In the genomic region with DNA sequence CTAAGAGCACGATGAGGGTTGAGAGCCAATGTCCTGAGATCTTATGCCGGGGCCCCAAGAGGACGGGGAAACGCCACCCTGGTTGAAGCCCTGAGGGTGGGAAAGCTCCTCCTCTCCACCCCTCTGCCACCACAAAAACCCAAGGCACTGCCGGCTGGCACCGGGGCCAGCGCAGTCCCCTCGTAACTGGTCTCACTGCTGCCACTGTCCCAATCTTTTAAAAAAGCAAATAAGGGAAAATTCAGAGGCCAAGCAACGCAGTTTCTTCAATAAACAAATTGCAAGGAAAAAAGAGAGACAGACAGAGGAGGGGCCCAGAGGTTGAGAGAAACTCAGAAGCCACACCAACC, we compare ENCODE assay signal across 11 cellular contexts. TPM values are rescaled to one million over a fixed set of nuclear protein-coding genes. Genes with fewer than 3 reads are reported as not detected.
DNase-seq lines count a peak whose midpoint lies in the region; ATAC-seq and TF ChIP-seq lines count a peak whose summit lies in the region.
"Had no signal": no experiment of that assay in that cellular context is flagged by ENCODE, and none has a peak within 500 bp of the region (broad histone marks: within the 10 kb centered on the region; RNA-seq: fewer than 3 reads in every experiment).

No MANE protein-coding gene starts in this region.

- no peak for TF ChIP-seq CTCF in nephron (IDR thresholded peaks at IDR 0.05; ENCODE audit: unreplicated experiment in 3 of 3)
- TF ChIP-seq CTCF in RWPE1 (conservative IDR thresholded peaks at IDR 0.05; ENCODE audit: low read depth): no peak
- no peak for TF ChIP-seq CTCF in adrenal gland (IDR thresholded peaks at IDR 0.05)
- TF ChIP-seq CTCF in sigmoid colon (IDR thresholded peaks at IDR 0.05): no peak

- POLR2A ChIA-PET in activated naive CD8-positive, alpha-beta T cell treated with anti-CD3 and anti-CD28 coated beads, Interleukin-2, amount 10 ng/mL, durations not matched to agents 7 days and 5 days (lab: Charles Lee): interaction anchor here (0.7 to 1.2 kb wide), 3 partner anchors 9 to 20 kb away, joined by 3 to 6 read pairs (median 3); no protein-coding TSS in a partner anchor
- POLR2A ChIA-PET in RWPE1 (lab: Yijun Ruan, JAX; ENCODE audit: low non-redundant PET): interaction anchor here (0.6 kb wide), 1 partner anchor 161 kb away, joined by 18 read pairs; no protein-coding TSS in a partner anchor

- TF ChIP-seq POLR2A in adrenal gland (IDR thresholded peaks at IDR 0.05): no peak
- no peak for TF ChIP-seq POLR2A in sigmoid colon (IDR thresholded peaks at IDR 0.05)

- intact Hi-C loops in adrenal gland (cut with DNase I) (no loop called here), sigmoid colon (cut with DNase I) (no loop called here)

- no peaks in the 10 kb centered on the region for H3K9me3 Mint-ChIP-seq in T-helper 1 cell treated with Interleukin-12 subunit alpha and Interleukin-12 subunit beta and Interleukin-4 antibody, amounts not matched to agents 30 μg/mL and 1 μg/mL, for 36 hours
- no peaks in the 10 kb centered on the region for H3K9me3 Mint-ChIP-seq in activated naive CD8-positive, alpha-beta T cell treated with anti-CD3 and anti-CD28 coated beads, Interleukin-2, amount 10 ng/mL, durations not matched to agents 7 days and 5 days
- H3K9me3 Mint-ChIP-seq in nephron: no peaks in the 10 kb centered on the region

- no peaks in the 10 kb centered on the region for H3K9me3 ChIP-seq in HAP-1
- H3K9me3 ChIP-seq in adrenal gland (replicated peaks in 1 of 3): no peaks in the 10 kb centered on the region
- no peaks in the 10 kb centered on the region for H3K9me3 ChIP-seq in sigmoid colon

- H3K36me3 ChIP-seq in HAP-1 (replicated peaks): no peaks in the 10 kb centered on the region
- H3K36me3 ChIP-seq in adrenal gland (replicated peaks in 1 of 2): no peaks in the 10 kb centered on the region
- no peaks in the 10 kb centered on the region for H3K36me3 ChIP-seq in sigmoid colon
- H3K36me3 ChIP-seq: tibial nerve had no signal

- peak overlapping the region; percentile 20; the same call in 1 of the 2 replicates for H3K4me3 ChIP-seq in HAP-1
- H3K4me3 ChIP-seq in adrenal gland: no peak overlapping the region
- no peak overlapping the region for H3K4me3 ChIP-seq in sigmoid colon
- H3K4me3 ChIP-seq: tibial nerve had no signal

- DNase-seq in T-helper 1 cell (no peak), HAP-1 (ENCODE audit: low spot score in 2 of 2) (no peak), RWPE1 (ENCODE audit: low spot score) (no peak), adrenal gland (no peak), sigmoid colon (no peak)
- DNase-seq in activated naive CD8-positive, alpha-beta T cell treated with anti-CD3 and anti-CD28 coated beads, Interleukin-2, amount 10 ng/mL, durations not matched to agents 7 days and 5 days: no peak

- peak overlapping the region; percentile 82 for H3K4me3 Mint-ChIP-seq in T-helper 1 cell treated with Interleukin-12 subunit alpha and Interleukin-12 subunit beta and Interleukin-4 antibody, amounts not matched to agents 30 μg/mL and 1 μg/mL, for 36 hours
- H3K4me3 Mint-ChIP-seq in activated naive CD8-positive, alpha-beta T cell treated with anti-CD3 and anti-CD28 coated beads, Interleukin-2, amount 10 ng/mL, durations not matched to agents 7 days and 5 days: peak overlapping the region; percentile 79
- H3K4me3 Mint-ChIP-seq in nephron: peak overlapping the region; percentile 32 to 67 (median 65)

- H3K27ac Mint-ChIP-seq in T-helper 1 cell treated with Interleukin-12 subunit alpha and Interleukin-12 subunit beta and Interleukin-4 antibody, amounts not matched to agents 30 μg/mL and 1 μg/mL, for 36 hours: peak overlapping the region; percentile 49
- no peak overlapping the region for H3K27ac Mint-ChIP-seq in activated naive CD8-positive, alpha-beta T cell treated with anti-CD3 and anti-CD28 coated beads, Interleukin-2, amount 10 ng/mL, durations not matched to agents 7 days and 5 days
- H3K27ac Mint-ChIP-seq in nephron: no peak overlapping the region

- peaks cover 55% of the 10 kb centered on the region for H3K27me3 Mint-ChIP-seq in T-helper 1 cell treated with Interleukin-12 subunit alpha and Interleukin-12 subunit beta and Interleukin-4 antibody, amounts not matched to agents 30 μg/mL and 1 μg/mL, for 36 hours (ENCODE audit: low read depth)
- peaks cover 56% of the 10 kb centered on the region for H3K27me3 Mint-ChIP-seq in activated naive CD8-positive, alpha-beta T cell treated with anti-CD3 and anti-CD28 coated beads, Interleukin-2, amount 10 ng/mL, durations not matched to agents 7 days and 5 days
- H3K27me3 Mint-ChIP-seq in nephron (ENCODE audit: low read depth): peaks cover 96% of the 10 kb centered on the region

- H3K27ac ChIP-seq in RWPE1 (no peak overlapping the region), adrenal gland (no peak overlapping the region), sigmoid colon (no peak overlapping the region)
- H3K27ac ChIP-seq: KMS-11, tibial nerve had no signal

- CTCF ChIA-PET in RWPE1 (lab: Yijun Ruan, JAX): interaction anchor here (0.5 to 1.6 kb wide), 2 partner anchors 7 to 9 kb away, joined by 3 to 7 read pairs; no protein-coding TSS in a partner anchor

- ATAC-seq in activated naive CD8-positive, alpha-beta T cell treated with anti-CD3 and anti-CD28 coated beads, Interleukin-2, amount 10 ng/mL, durations not matched to agents 7 days and 5 days (ENCODE audit: low read depth): no peak

- H3K36me3 Mint-ChIP-seq in T-helper 1 cell treated with Interleukin-12 subunit alpha and Interleukin-12 subunit beta and Interleukin-4 antibody, amounts not matched to agents 30 μg/mL and 1 μg/mL, for 36 hours (ENCODE audit: low read depth): no peaks in the 10 kb centered on the region
- no peaks in the 10 kb centered on the region for H3K36me3 Mint-ChIP-seq in activated naive CD8-positive, alpha-beta T cell treated with anti-CD3 and anti-CD28 coated beads, Interleukin-2, amount 10 ng/mL, durations not matched to agents 7 days and 5 days
- no peaks in the 10 kb centered on the region for H3K36me3 Mint-ChIP-seq in nephron (ENCODE audit: low read depth)

- TF ChIP-seq EP300 in sigmoid colon (IDR thresholded peaks at IDR 0.05): no peak

- H3K4me1 ChIP-seq in HAP-1 (peaks cover 5% of the 10 kb centered on the region), adrenal gland (replicated peaks in 1 of 2) (no peaks in the 10 kb centered on the region), sigmoid colon (peaks cover 0 to 10% (median 6%) of the 10 kb centered on the region in 4 donors)

- in situ Hi-C loops in HAP-1 (cut with MboI; ENCODE audit: low sequenced_read_pairs): no loop called here

- H3K27me3 ChIP-seq in HAP-1 (ENCODE audit: low read depth) (peaks cover 6% of the 10 kb centered on the region), adrenal gland (no peaks in the 10 kb centered on the region), sigmoid colon (peaks cover 18 to 78% (median 71%) of the 10 kb centered on the region in 3 donors)

- peaks cover 9% of the 10 kb centered on the region for H3K4me1 Mint-ChIP-seq in T-helper 1 cell treated with Interleukin-12 subunit alpha and Interleukin-12 subunit beta and Interleukin-4 antibody, amounts not matched to agents 30 μg/mL and 1 μg/mL, for 36 hours (ENCODE audit: low read depth)
- peaks cover 8% of the 10 kb centered on the region for H3K4me1 Mint-ChIP-seq in activated naive CD8-positive, alpha-beta T cell treated with anti-CD3 and anti-CD28 coated beads, Interleukin-2, amount 10 ng/mL, durations not matched to agents 7 days and 5 days
- H3K4me1 Mint-ChIP-seq in nephron: no peaks in the 10 kb centered on the region

- whole genome bisulfite sequencing in adrenal gland, 4 donors: 28 to 47% (median 40%) methylated on average over 6 to 9 of the region's 9 CpGs
- 15% methylated on average over 9 of the region's 9 CpGs for WGBS in sigmoid colon, 2 donors

RNA-seq across cellular contexts. Expression of gene GRIN2C, which starts 6.7 kb away (rescaled TPM):
- total RNA-seq in activated naive CD8-positive, alpha-beta T cell treated with anti-CD3 and anti-CD28 coated beads, Interleukin-2, amount 10 ng/mL, durations not matched to agents 7 days and 5 days: under 1 TPM in 1 of 2 experiments, not detected in 1; 0.17 TPM
- total RNA-seq in adrenal gland: 10 to 100 TPM in 1 of 8 donors, 1 to 10 TPM in 6, under 1 TPM in 1; 0.42 to 16.4 (median 2.9) TPM
- polyA plus RNA-seq in adrenal gland: 1 to 10 TPM in 2 of 3 donors, under 1 TPM in 1; 0.70 to 6.1 (median 3.2) TPM
- total RNA-seq in sigmoid colon: under 1 TPM in 1 of 4 donors, not detected in 3; 0.49 TPM
- polyA plus RNA-seq in sigmoid colon: under 1 TPM in 1 of 3 donors, not detected in 2; 0.22 TPM

RNA-seq across cellular contexts. Expression of gene FDXR, which starts 19.8 kb away (rescaled TPM):
- total RNA-seq in activated naive CD8-positive, alpha-beta T cell treated with anti-CD3 and anti-CD28 coated beads, Interleukin-2, amount 10 ng/mL, durations not matched to agents 7 days and 5 days: 10 to 100 TPM; 25.4 to 30.8 TPM
- 100 to 1,000 TPM; 314 to 693 (median 494) TPM for total RNA-seq in adrenal gland
- polyA plus RNA-seq in adrenal gland: 100 to 1,000 TPM; 159 to 405 (median 254) TPM
- total RNA-seq in sigmoid colon: 1 to 10 TPM; 3.0 to 8.6 (median 7.1) TPM
- 10 to 100 TPM; 10.8 to 26.9 (median 14.6) TPM for polyA plus RNA-seq in sigmoid colon

RNA-seq across cellular contexts. Expression of gene FADS6, which starts 40.4 kb away (rescaled TPM):
- total RNA-seq in activated naive CD8-positive, alpha-beta T cell treated with anti-CD3 and anti-CD28 coated beads, Interleukin-2, amount 10 ng/mL, durations not matched to agents 7 days and 5 days: not detected
- 10 to 100 TPM in 4 of 8 donors, 1 to 10 TPM in 4; 1.7 to 12.4 (median 8.7) TPM for total RNA-seq in adrenal gland
- polyA plus RNA-seq in adrenal gland: 1 to 10 TPM in 2 of 3 donors, under 1 TPM in 1; 0.92 to 5.1 (median 2.9) TPM
- total RNA-seq in sigmoid colon: not detected
- 1 to 10 TPM in 2 of 3 donors, under 1 TPM in 1; 0.06 to 1.8 (median 1.6) TPM for polyA plus RNA-seq in sigmoid colon
- total RNA-seq: kidney, tibial nerve had no signal

Comparison
In these comparisons a context has a peak if more than half of its experiments do, and no peak if none do; other contexts are left out.
1. RNA of gene FDXR, which starts 19.8 kb away (total RNA-seq): 314 to 693 TPM in adrenal gland; 25.4 to 30.8 TPM in activated naive CD8-positive, alpha-beta T cell treated with anti-CD3 and anti-CD28 coated beads, Interleukin-2, amount 10 ng/mL, durations not matched to agents 7 days and 5 days and 3.0 to 8.6 TPM in sigmoid colon; every median in the first group is over 4 times any median in the second.
2. Peak in every context shown above with its lines, with median percentiles within 50 percentile points of each other: H3K4me3 Mint-ChIP-seq.